33 cellular contexts compared by ENCODE assay signal in genomic region chr12:89501793-89502192, GRCh38.
"Had no signal": no experiment of that assay in that cellular context is flagged by ENCODE, and none has a peak within 500 bp of the region (broad histone marks: within the 10 kb centered on the region; RNA-seq: fewer than 3 reads in every experiment).

No MANE protein-coding gene starts in this region.

- H3K4me3 Mint-ChIP-seq: activated CD4-positive, alpha-beta T cell treated with anti-CD3 and anti-CD28 coated beads, Interleukin-2, amount 10 ng/mL, durations not matched to agents 24 days and 14 days; activated naive CD8-positive, alpha-beta T cell treated with anti-CD3 and anti-CD28 coated beads for 36 hours; activated T-cell treated with anti-CD3 and anti-CD28 coated beads, Interleukin-2, amount 50 U/mL, for 4 hours; activated T-helper 1 cell treated with anti-CD3 and anti-CD28 coated beads, Interleukin-12 subunit alpha, Interleukin-12 subunit beta, Interleukin-2, Interleukin-4 antibody, amounts not matched to agents 30 ng/mL and 10 ng/mL and 1 ng/mL, durations not matched to agents 14 hours and 24 hours and 36 hours; T-cell had no signal

- DNase-seq: activated CD4-positive, alpha-beta T cell treated with anti-CD3 and anti-CD28 coated beads, Interleukin-2, amount 10 ng/mL, durations not matched to agents 24 days and 14 days; activated CD4-positive, alpha-beta T cell treated with anti-CD3 and anti-CD28 coated beads, Interleukin-2, amount 50 U/mL, for 4 hours; activated CD8-positive, alpha-beta memory T cell treated with anti-CD3 and anti-CD28 coated beads, Interleukin-2, amount 50 U/mL, for 4 hours; activated gamma-delta T cell treated with Interleukin-2 at 50 U/mL for 16 hours; activated naive CD4-positive, alpha-beta T cell treated with anti-CD3 and anti-CD28 coated beads, Interleukin-2, amount 50 U/mL, for 16 hours; activated naive CD8-positive, alpha-beta T cell treated with anti-CD3 and anti-CD28 coated beads for 36 hours; activated T-cell treated with anti-CD3 and anti-CD28 coated beads for 4 hours; activated T-cell treated with anti-CD3 and anti-CD28 coated beads, Interleukin-2, amount 50 U/mL, for 4 hours; amniotic stem cell; aorta; caudate nucleus; cerebellar nuclear complex; Karpas-422; MG63; NCI-H1048; NCI-H1105 treated with DMSO at 0.1 percent for 48 hours; NCI-H1436; NCI-H1694; NCI-H1930; NCI-H2081 treated with DMSO at 0.1 percent for 48 hours; NCI-H226; NCI-H446 treated with DMSO at 0.1 percent for 48 hours; NCI-H524; NCI-H69; PC-3; Peyer's patch; RPMI8226; SHP77 treated with DMSO at 0.1 percent for 48 hours; T-cell; T1000 had no signal

- H3K27me3 ChIP-seq: MG63, Peyer's patch, SJSA1 had no signal

- H3K36me3 ChIP-seq: MG63, Peyer's patch had no signal

- H3K27ac ChIP-seq: Peyer's patch, SJSA1 had no signal

- H3K9me3 ChIP-seq: MG63, Peyer's patch, SJSA1 had no signal

- H3K27me3 Mint-ChIP-seq: activated CD4-positive, alpha-beta T cell treated with anti-CD3 and anti-CD28 coated beads, Interleukin-2, amount 10 ng/mL, durations not matched to agents 24 days and 14 days; activated naive CD8-positive, alpha-beta T cell treated with anti-CD3 and anti-CD28 coated beads for 36 hours; T-cell had no signal

- ATAC-seq: activated T-cell treated with anti-CD3 and anti-CD28 coated beads, Interleukin-2, amount 50 U/mL, for 4 hours; PC-3; SK-N-SH treated with all-trans-retinoic acid at 6 μM for 48 hours; T-cell had no signal

- H3K27ac Mint-ChIP-seq: activated CD4-positive, alpha-beta T cell treated with anti-CD3 and anti-CD28 coated beads, Interleukin-2, amount 10 ng/mL, durations not matched to agents 24 days and 14 days; activated naive CD8-positive, alpha-beta T cell treated with anti-CD3 and anti-CD28 coated beads for 36 hours; activated T-helper 1 cell treated with anti-CD3 and anti-CD28 coated beads, Interleukin-12 subunit alpha, Interleukin-12 subunit beta, Interleukin-2, Interleukin-4 antibody, amounts not matched to agents 30 ng/mL and 10 ng/mL and 1 ng/mL, durations not matched to agents 14 hours and 24 hours and 36 hours; T-cell had no signal

- H3K4me3 ChIP-seq: MG63, Peyer's patch, SJSA1 had no signal
